Comparison of ENCODE assay signal across 9 cellular contexts in the genomic region with DNA sequence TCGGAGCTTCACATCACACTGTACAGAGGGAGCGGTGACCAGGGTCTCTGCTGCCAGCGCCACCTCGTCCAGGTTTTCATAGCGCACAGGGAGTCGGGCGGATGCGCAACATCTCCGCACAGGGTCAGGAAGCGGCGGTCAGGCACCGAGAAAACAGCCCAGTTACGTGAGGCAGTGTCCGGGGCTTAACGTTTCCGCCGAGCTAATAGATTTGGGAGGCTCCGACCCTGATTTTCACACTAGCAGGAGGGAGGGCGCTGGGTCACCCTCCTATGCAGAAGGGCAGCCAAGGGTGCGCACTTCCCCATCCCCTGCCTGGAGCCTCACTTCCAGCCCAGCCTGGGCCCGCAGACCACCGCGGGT. TPM values are rescaled to one million over a fixed set of nuclear protein-coding genes. Genes with fewer than 3 reads are reported as not detected.
DNase-seq lines count a peak whose midpoint lies in the region; ATAC-seq and TF ChIP-seq lines count a peak whose summit lies in the region.
"Had no signal": no experiment of that assay in that cellular context is flagged by ENCODE, and none has a peak within 500 bp of the region (broad histone marks: within the 10 kb centered on the region; RNA-seq: fewer than 3 reads in every experiment).

No MANE protein-coding gene starts in this region.

- no peaks in the 10 kb centered on the region for H3K9me3 ChIP-seq in iPS-18c (ENCODE audit: control insufficient read depth, insufficient read depth, low read length)

- ATAC-seq in stimulated activated naive B cell treated with anti-CD40 and anti-IgM and Interleukin-4, amounts not matched to agents 10 μg/mL and 1 μg/mL and 100 μg/mL, for 72 hours (replicated peaks): peak; percentile 16 to 32
- ATAC-seq in GM21737 (IDR thresholded peaks at IDR 0.05; ENCODE audit: unreplicated experiment): no peak

- H3K4me1 Mint-ChIP-seq in HFFc6 (ENCODE audit: low read depth): peaks cover 6% of the 10 kb centered on the region; the same call in 1 of the 2 replicates
- peaks cover 6% of the 10 kb centered on the region for H3K4me1 Mint-ChIP-seq in activated T-helper 1 cell treated with anti-CD3 and anti-CD28 coated beads, Interleukin-12 subunit alpha, Interleukin-12 subunit beta, Interleukin-2, Interleukin-4 antibody, amounts not matched to agents 30 ng/mL and 10 ng/mL and 1 ng/mL, durations not matched to agents 14 hours and 24 hours and 36 hours (ENCODE audit: low read depth)
- peaks cover 22 to 29% of the 10 kb centered on the region in 2 donors for H3K4me1 Mint-ChIP-seq in stimulated activated naive B cell treated with anti-CD40 and anti-IgM and Interleukin-4, amounts not matched to agents 10 μg/mL and 1 μg/mL and 100 μg/mL, for 72 hours

- DNase-seq in HFFc6 (no peak), GM20000 (ENCODE audit: low spot score) (no peak), NOMO-1 (lab: John Stamatoyannopoulos, UW; ENCODE audit: unreplicated experiment in 2 of 2) (no peak)
- no peak for DNase-seq in activated T-helper 1 cell treated with anti-CD3 and anti-CD28 coated beads, Interleukin-12 subunit alpha, Interleukin-12 subunit beta, Interleukin-2, Interleukin-4 antibody, amounts not matched to agents 30 ng/mL and 10 ng/mL and 1 ng/mL, durations not matched to agents 14 hours and 24 hours and 36 hours (ENCODE audit: low spot score)
- DNase-seq in stimulated activated naive B cell treated with anti-CD40 and anti-IgM and Interleukin-4, amounts not matched to agents 10 μg/mL and 1 μg/mL and 100 μg/mL, for 72 hours: no peak
- DNase-seq in effector CD8-positive, alpha-beta T cell (lab: John Stamatoyannopoulos, UW): no peak

- intact Hi-C loops in activated T-helper 1 cell treated with anti-CD3 and anti-CD28 coated beads, Interleukin-12 subunit alpha, Interleukin-12 subunit beta, Interleukin-2, Interleukin-4 antibody, amounts not matched to agents 30 ng/mL and 10 ng/mL and 1 ng/mL, durations not matched to agents 14 hours and 24 hours and 36 hours (cut with micrococcal nuclease): loop anchor here (5.0 to 10.0 kb wide), 3 partner anchors 61 to 269 kb away; no protein-coding TSS in a partner anchor

- H3K4me3 ChIP-seq in iPS-18c (ENCODE audit: insufficient read depth, low read depth, low read length): peak overlapping the region; percentile 72

- H3K27ac Mint-ChIP-seq in HFFc6: no peak overlapping the region
- H3K27ac Mint-ChIP-seq in activated T-helper 1 cell treated with anti-CD3 and anti-CD28 coated beads, Interleukin-12 subunit alpha, Interleukin-12 subunit beta, Interleukin-2, Interleukin-4 antibody, amounts not matched to agents 30 ng/mL and 10 ng/mL and 1 ng/mL, durations not matched to agents 14 hours and 24 hours and 36 hours: no peak overlapping the region
- peak overlapping the region; percentile 53 for H3K27ac Mint-ChIP-seq in stimulated activated naive B cell treated with anti-CD40 and anti-IgM and Interleukin-4, amounts not matched to agents 10 μg/mL and 1 μg/mL and 100 μg/mL, for 72 hours

- peaks cover 43% of the 10 kb centered on the region for H3K27me3 Mint-ChIP-seq in HFFc6 (ENCODE audit: insufficient read depth)
- peaks cover 70% of the 10 kb centered on the region for H3K27me3 Mint-ChIP-seq in activated T-helper 1 cell treated with anti-CD3 and anti-CD28 coated beads, Interleukin-12 subunit alpha, Interleukin-12 subunit beta, Interleukin-2, Interleukin-4 antibody, amounts not matched to agents 30 ng/mL and 10 ng/mL and 1 ng/mL, durations not matched to agents 14 hours and 24 hours and 36 hours (ENCODE audit: insufficient read depth)
- H3K27me3 Mint-ChIP-seq in stimulated activated naive B cell treated with anti-CD40 and anti-IgM and Interleukin-4, amounts not matched to agents 10 μg/mL and 1 μg/mL and 100 μg/mL, for 72 hours: peaks cover 55 to 83% of the 10 kb centered on the region in 2 donors

- H3K4me3 Mint-ChIP-seq in HFFc6: 0 out of 2 replicates have a peak overlapping the region, but pooled peaks have one; percentile 14
- H3K4me3 Mint-ChIP-seq in activated T-helper 1 cell treated with anti-CD3 and anti-CD28 coated beads, Interleukin-12 subunit alpha, Interleukin-12 subunit beta, Interleukin-2, Interleukin-4 antibody, amounts not matched to agents 30 ng/mL and 10 ng/mL and 1 ng/mL, durations not matched to agents 14 hours and 24 hours and 36 hours: peak overlapping the region; percentile 66
- H3K4me3 Mint-ChIP-seq in stimulated activated naive B cell treated with anti-CD40 and anti-IgM and Interleukin-4, amounts not matched to agents 10 μg/mL and 1 μg/mL and 100 μg/mL, for 72 hours: peak overlapping the region; percentile 66 to 70

- H3K36me3 Mint-ChIP-seq in HFFc6 (ENCODE audit: low read depth): no peaks in the 10 kb centered on the region
- H3K36me3 Mint-ChIP-seq in activated T-helper 1 cell treated with anti-CD3 and anti-CD28 coated beads, Interleukin-12 subunit alpha, Interleukin-12 subunit beta, Interleukin-2, Interleukin-4 antibody, amounts not matched to agents 30 ng/mL and 10 ng/mL and 1 ng/mL, durations not matched to agents 14 hours and 24 hours and 36 hours (ENCODE audit: low read depth): no peaks in the 10 kb centered on the region
- peaks cover 3 to 4% of the 10 kb centered on the region in 2 donors for H3K36me3 Mint-ChIP-seq in stimulated activated naive B cell treated with anti-CD40 and anti-IgM and Interleukin-4, amounts not matched to agents 10 μg/mL and 1 μg/mL and 100 μg/mL, for 72 hours

- H3K9me3 Mint-ChIP-seq in HFFc6: no peaks in the 10 kb centered on the region
- H3K9me3 Mint-ChIP-seq in activated T-helper 1 cell treated with anti-CD3 and anti-CD28 coated beads, Interleukin-12 subunit alpha, Interleukin-12 subunit beta, Interleukin-2, Interleukin-4 antibody, amounts not matched to agents 30 ng/mL and 10 ng/mL and 1 ng/mL, durations not matched to agents 14 hours and 24 hours and 36 hours: no peaks in the 10 kb centered on the region
- peaks cover 4% of the 10 kb centered on the region in 2 donors for H3K9me3 Mint-ChIP-seq in stimulated activated naive B cell treated with anti-CD40 and anti-IgM and Interleukin-4, amounts not matched to agents 10 μg/mL and 1 μg/mL and 100 μg/mL, for 72 hours

- TF ChIP-seq CTCF in HFFc6 (IDR thresholded peaks at IDR 0.05): no peak
- no peak for TF ChIP-seq CTCF in GM20000 (IDR thresholded peaks at IDR 0.05; ENCODE audit: extremely low read depth, missing control alignments)

RNA-seq across cellular contexts. Expression of a gene that starts 13.7 kb away (rescaled TPM):
- total RNA-seq in HFFc6 (2021; fragmentation: NEBNext Ultra II Directional; extraction: Animal tissue kit (Norgen Biotek cat#: 25700)): not detected
- total RNA-seq in activated T-helper 1 cell treated with anti-CD3 and anti-CD28 coated beads, Interleukin-12 subunit alpha, Interleukin-12 subunit beta, Interleukin-2, Interleukin-4 antibody, amounts not matched to agents 30 ng/mL and 10 ng/mL and 1 ng/mL, durations not matched to agents 14 hours and 24 hours and 36 hours: not detected in 2 replicates
- total RNA-seq: renal cortical epithelial cell had no signal

Comparison
In these comparisons a context has a peak if more than half of its experiments do, and no peak if none do; other contexts are left out.
1. H3K4me3 Mint-ChIP-seq: peak in every context shown above with its lines; median percentile 68 in stimulated activated naive B cell treated with anti-CD40 and anti-IgM and Interleukin-4, amounts not matched to agents 10 μg/mL and 1 μg/mL and 100 μg/mL, for 72 hours; 66 in activated T-helper 1 cell treated with anti-CD3 and anti-CD28 coated beads, Interleukin-12 subunit alpha, Interleukin-12 subunit beta, Interleukin-2, Interleukin-4 antibody, amounts not matched to agents 30 ng/mL and 10 ng/mL and 1 ng/mL, durations not matched to agents 14 hours and 24 hours and 36 hours; 14 in HFFc6.